Comparison of ENCODE assay signal across 15 cellular contexts in genomic region chr9:134182554-134183219, GRCh38. TPM values are rescaled to one million over a fixed set of nuclear protein-coding genes. Genes with fewer than 3 reads are reported as not detected.
DNase-seq lines count a peak whose midpoint lies in the region; ATAC-seq, FAIRE-seq and TF ChIP-seq lines count a peak whose summit lies in the region.
"Had no signal": no experiment of that assay in that cellular context is flagged by ENCODE, and none has a peak within 500 bp of the region (broad histone marks: within the 10 kb centered on the region; RNA-seq: fewer than 3 reads in every experiment).

No MANE protein-coding gene starts in this region.

- H3K9me3 Mint-ChIP-seq in CD4-positive, alpha-beta memory T cell, result peaks cover 0 to 3% (median 0%) of the 10 kb centered on the region in 8 donors
- H3K9me3 Mint-ChIP-seq in natural killer cell, result peaks cover 3 to 7% of the 10 kb centered on the region in 2 donors

- dilution Hi-C loops in endothelial cell of umbilical vein (cut with MboI; ENCODE audit: extremely low pct_ligation_motif_present, low sequenced_read_pairs), result no loop called here

- no peaks in the 10 kb centered on the region for H3K36me3 ChIP-seq in CD4-positive, alpha-beta memory T cell (ENCODE audit: insufficient read depth, low read length)
- H3K36me3 ChIP-seq in OCI-LY3 (replicated peaks; ENCODE audit: low read depth, low read length) (no peaks in the 10 kb centered on the region), endothelial cell of umbilical vein (ENCODE audit: control insufficient read depth in 2 of 2, extremely low read depth in 1 of 2, insufficient read depth in 2 of 2, low read length in 2 of 2) (no peaks in the 10 kb centered on the region), MM.1S (replicated peaks; ENCODE audit: insufficient read depth, low read length) (no peaks in the 10 kb centered on the region), smooth muscle cell (ENCODE audit: low read depth) (no peaks in the 10 kb centered on the region)
- H3K36me3 ChIP-seq: vagina had no signal

- peak overlapping the region in 6 of 7 donors; percentile 5 to 91 (median 74) for H3K27ac Mint-ChIP-seq in CD4-positive, alpha-beta memory T cell
- peak overlapping the region; percentile 50 to 86 for H3K27ac Mint-ChIP-seq in natural killer cell

- H3K9ac ChIP-seq in OCI-LY3 (ENCODE audit: low read length) (peak overlapping the region; percentile 16; the same call in 1 of the 2 replicates), endothelial cell of umbilical vein (replicated peaks; ENCODE audit: extremely low read depth, insufficient read depth, low read length) (no peak overlapping the region), MM.1S (ENCODE audit: low read length) (no peak overlapping the region), smooth muscle cell (ENCODE audit: low read depth) (no peak overlapping the region)

- H3K4me1 ChIP-seq in CD4-positive, alpha-beta memory T cell (ENCODE audit: insufficient read depth, low read length), result peaks cover 24% of the 10 kb centered on the region
- peaks cover 46% of the 10 kb centered on the region for H3K4me1 ChIP-seq in OCI-LY3 (ENCODE audit: low read length)
- no peaks in the 10 kb centered on the region for H3K4me1 ChIP-seq in endothelial cell of umbilical vein (ENCODE audit: control insufficient read depth, extremely low read depth, insufficient read depth, low read length)
- H3K4me1 ChIP-seq in MM.1S (ENCODE audit: low read length), result peaks cover 13% of the 10 kb centered on the region; the same call in 1 of the 2 replicates
- no peaks in the 10 kb centered on the region for H3K4me1 ChIP-seq in smooth muscle cell (ENCODE audit: low read depth)

- H3K79me2 ChIP-seq in OCI-LY3 (ENCODE audit: low read length) (0 out of 2 replicates have a peak, but pooled peaks cover 3% of the 10 kb centered on the region), endothelial cell of umbilical vein (ENCODE audit: control insufficient read depth, insufficient read depth, low read length) (no peaks in the 10 kb centered on the region), MM.1S (ENCODE audit: low read length) (no peaks in the 10 kb centered on the region), smooth muscle cell (ENCODE audit: low read depth) (no peaks in the 10 kb centered on the region)

- intact Hi-C loops in CD4-positive, alpha-beta memory T cell (cut with micrococcal nuclease), result no loop called here
- intact Hi-C loops in endothelial cell of umbilical vein (cut with micrococcal nuclease), result no loop called here
- intact Hi-C loops in natural killer cell (cut with micrococcal nuclease), result no loop called here

- no peak for TF ChIP-seq POLR2A in endothelial cell of umbilical vein (IDR thresholded peaks at IDR 0.05; ENCODE audit: low read depth, low read length)

- H2AFZ ChIP-seq in OCI-LY3 (ENCODE audit: low read depth, low read length), result no peak overlapping the region
- H2AFZ ChIP-seq in endothelial cell of umbilical vein (ENCODE audit: low read depth, low read length), result no peak overlapping the region
- no peak overlapping the region for H2AFZ ChIP-seq in MM.1S (ENCODE audit: low read length)
- H2AFZ ChIP-seq in smooth muscle cell (ENCODE audit: low read depth), result no peak overlapping the region

- TF ChIP-seq CTCF in OCI-LY3 (IDR thresholded peaks at IDR 0.05; ENCODE audit: low read depth, low read length) (no peak), endothelial cell of umbilical vein (IDR thresholded peaks at IDR 0.05; ENCODE audit: extremely low read depth in 1 of 2, insufficient read depth in 1 of 2, low read depth in 1 of 2, low read length in 2 of 2) (no peak), natural killer cell (IDR thresholded peaks at IDR 0.05) (no peak), MM.1S (IDR thresholded peaks at IDR 0.05; ENCODE audit: low read length) (no peak), smooth muscle cell (IDR thresholded peaks at IDR 0.05; ENCODE audit: borderline replicate concordance, insufficient read depth, poor library complexity, severe bottlenecking) (no peak)

- peak in 2 of 3 donors; percentile 55 to 63 for ATAC-seq in natural killer cell

- 90% methylated on average over 3 of the region's 4 CpGs for WGBS in smooth muscle cell (ENCODE audit: low lambda C conversion rate)

- no peaks in the 10 kb centered on the region for H3K9me1 ChIP-seq in endothelial cell of umbilical vein (replicated peaks; ENCODE audit: control insufficient read depth, extremely low read depth, insufficient read depth, low read length)

- H3K9me3 ChIP-seq in CD4-positive, alpha-beta memory T cell (ENCODE audit: control insufficient read depth in 1 of 2, low read length in 2 of 2), result no peaks in the 10 kb centered on the region
- H3K9me3 ChIP-seq in OCI-LY3 (ENCODE audit: insufficient read depth, low read length) (no peaks in the 10 kb centered on the region), endothelial cell of umbilical vein (replicated peaks; ENCODE audit: control insufficient read depth, insufficient read depth, low read length) (no peaks in the 10 kb centered on the region), MM.1S (replicated peaks; ENCODE audit: insufficient read depth, low read length) (no peaks in the 10 kb centered on the region), smooth muscle cell (replicated peaks; ENCODE audit: low read depth) (no peaks in the 10 kb centered on the region)
- H3K9me3 ChIP-seq: vagina had no signal

- POLR2A ChIA-PET in CD4-positive, alpha-beta memory T cell (lab: Charles Lee; ENCODE audit: partially characterized antibody), result interaction anchor here (1.3 kb wide), 1 partner anchor 12 kb away, joined by 4 read pairs; no protein-coding TSS in a partner anchor
- POLR2A ChIA-PET in endothelial cell of umbilical vein (lab: Charles Lee), result no interaction called here

- H3K36me3 Mint-ChIP-seq in CD4-positive, alpha-beta memory T cell, result no peaks in the 10 kb centered on the region
- no peaks in the 10 kb centered on the region for H3K36me3 Mint-ChIP-seq in natural killer cell

- no peak for FAIRE-seq in endothelial cell of umbilical vein (lab: Jason Lieb, UNC)
- FAIRE-seq: small intestine had no signal

- H3F3A ChIP-seq in MM.1S (ENCODE audit: insufficient read depth, low read length) (peaks cover 11% of the 10 kb centered on the region), smooth muscle cell (ENCODE audit: low read depth) (no peaks in the 10 kb centered on the region)

- DNase-seq in CD4-positive, alpha-beta memory T cell, result no peak
- DNase-seq in endothelial cell of umbilical vein (ENCODE audit: low read depth, low spot score) (peak; percentile 28), natural killer cell (peak; percentile 18), UCSD-AML1 (lab: John Stamatoyannopoulos, UW; ENCODE audit: unreplicated experiment) (no peak), MM.1S (no peak), smooth muscle cell (lab: John Stamatoyannopoulos, UW; ENCODE audit: unreplicated experiment) (no peak)
- DNase-seq in NK-92 treated with Interleukin-12 subunit alpha and Interleukin-12 subunit beta, amount 100 ng/mL, for 24 hours (lab: John Stamatoyannopoulos, UW), result no peak
- DNase-seq: effector CD8-positive, alpha-beta T cell; hypothalamus; NCI-H226; small intestine had no signal

- H3K27ac ChIP-seq in CD4-positive, alpha-beta memory T cell (ENCODE audit: low read depth, low read length), result no peak overlapping the region
- H3K27ac ChIP-seq in OCI-LY3 (ENCODE audit: low read length) (peak overlapping the region; percentile 54), endothelial cell of umbilical vein (ENCODE audit: insufficient read depth, low read depth, low read length) (no peak overlapping the region), MM.1S (ENCODE audit: low read length) (no peak overlapping the region), smooth muscle cell (ENCODE audit: low read depth) (no peak overlapping the region)
- H3K27ac ChIP-seq: vagina, VCaP had no signal

- peaks cover 22 to 50% (median 34%) of the 10 kb centered on the region in 4 donors for H3K4me1 Mint-ChIP-seq in CD4-positive, alpha-beta memory T cell
- peaks cover 42 to 58% of the 10 kb centered on the region in 2 donors for H3K4me1 Mint-ChIP-seq in natural killer cell

- no peak overlapping the region for H3K4me3 ChIP-seq in CD4-positive, alpha-beta memory T cell (ENCODE audit: low read length in 2 of 2)
- no peak overlapping the region for H3K4me3 ChIP-seq in OCI-LY3 (ENCODE audit: low read length)
- H3K4me3 ChIP-seq in endothelial cell of umbilical vein (replicated peaks in 1 of 3; ENCODE audit: insufficient read depth in 1 of 3, low read depth in 1 of 3, low read length in 3 of 3), result no peak overlapping the region
- H3K4me3 ChIP-seq in MM.1S (ENCODE audit: low read length), result no peak overlapping the region
- H3K4me3 ChIP-seq in smooth muscle cell, result no peak overlapping the region
- H3K4me3 ChIP-seq: vagina had no signal

- H3K4me2 ChIP-seq in OCI-LY3 (ENCODE audit: low read length) (peak overlapping the region; percentile 12; the same call in 1 of the 2 replicates), endothelial cell of umbilical vein (ENCODE audit: insufficient read depth, low read length) (no peak overlapping the region), MM.1S (ENCODE audit: low read depth, low read length) (no peak overlapping the region), smooth muscle cell (no peak overlapping the region)

- BruUV-seq in endothelial cell of umbilical vein (replicated peaks; lab: Mats Ljungman, UMichigan), result no TSS peak

- peak overlapping the region in 5 of 8 donors; percentile 30 to 65 (median 61) for H3K4me3 Mint-ChIP-seq in CD4-positive, alpha-beta memory T cell
- H3K4me3 Mint-ChIP-seq in natural killer cell, result peak overlapping the region; percentile 80

- no peaks in the 10 kb centered on the region for H3K9me2 ChIP-seq in MM.1S (replicated peaks; ENCODE audit: insufficient read depth, low read length)

- H4K20me1 ChIP-seq in OCI-LY3 (ENCODE audit: insufficient read depth, low read length), result no peaks in the 10 kb centered on the region
- no peaks in the 10 kb centered on the region for H4K20me1 ChIP-seq in endothelial cell of umbilical vein (replicated peaks; ENCODE audit: control insufficient read depth, extremely low read depth, insufficient read depth, low read length)
- H4K20me1 ChIP-seq in MM.1S (ENCODE audit: insufficient read depth, low read length), result no peaks in the 10 kb centered on the region
- no peaks in the 10 kb centered on the region for H4K20me1 ChIP-seq in smooth muscle cell (ENCODE audit: low read depth)

- no peaks in the 10 kb centered on the region for H3K27me3 Mint-ChIP-seq in CD4-positive, alpha-beta memory T cell
- H3K27me3 Mint-ChIP-seq in natural killer cell (ENCODE audit: low read depth in 2 of 2), result peaks cover 0 to 21% of the 10 kb centered on the region in 2 donors

- H3K27me3 ChIP-seq in CD4-positive, alpha-beta memory T cell (ENCODE audit: insufficient read depth, low read length), result no peaks in the 10 kb centered on the region
- peaks cover 5% of the 10 kb centered on the region for H3K27me3 ChIP-seq in OCI-LY3 (ENCODE audit: low read depth, low read length)
- H3K27me3 ChIP-seq in endothelial cell of umbilical vein (ENCODE audit: control insufficient read depth in 2 of 2, insufficient read depth in 2 of 2, low read length in 2 of 2), result peaks cover under 1 to 1% of the 10 kb centered on the region in 2 experiments
- H3K27me3 ChIP-seq in MM.1S (replicated peaks; ENCODE audit: insufficient read depth, low read length), result peaks cover 55% of the 10 kb centered on the region
- H3K27me3 ChIP-seq in smooth muscle cell (ENCODE audit: low read depth), result no peaks in the 10 kb centered on the region
- H3K27me3 ChIP-seq: vagina had no signal

- CTCF ChIA-PET in CD4-positive, alpha-beta memory T cell (lab: Charles Lee; ENCODE audit: partially characterized antibody), result no interaction called here
- CTCF ChIA-PET in endothelial cell of umbilical vein (lab: Charles Lee), result no interaction called here

RNA-seq across cellular contexts. Expression of gene RNU6ATAC, which starts 18.3 kb away (rescaled TPM):
- 100 to 1,000 TPM; 102 to 106 TPM for total RNA-seq in CD4-positive, alpha-beta memory T cell
- not detected for polyA plus RNA-seq in CD4-positive, alpha-beta memory T cell
- total RNA-seq in endothelial cell of umbilical vein (116 and 164 TPM in 2 replicates), natural killer cell (10 to 100 TPM; 26.2 to 30.8 (median 30.2) TPM), smooth muscle cell (not detected in 2 replicates)
- polyA plus RNA-seq in endothelial cell of umbilical vein (not detected in 2 replicates), smooth muscle cell (not detected in 2 replicates)
- not detected in 2 replicates for polyA plus RNA-seq in endothelial cell of umbilical vein (2011; cell fraction: cytosol; rRNA removed)
- not detected in 2 replicates for polyA plus RNA-seq in endothelial cell of umbilical vein (2011; cell fraction: nucleus; rRNA removed)
- polyA plus RNA-seq in endothelial cell of umbilical vein (2012), result not detected in 2 replicates
- under 0.01 TPM in 2 replicates for polyA minus RNA-seq in endothelial cell of umbilical vein
- 3,090 TPM for polyA minus RNA-seq in endothelial cell of umbilical vein (2011; cell fraction: cytosol; rRNA and poly(A)+ RNA removed)
- under 0.01 TPM in 1 of 2 replicates, not detected in the other for polyA minus RNA-seq in endothelial cell of umbilical vein (2011; cell fraction: nucleus; rRNA and poly(A)+ RNA removed)
- total RNA-seq: M059J, vagina had no signal
- polyA plus RNA-seq: small intestine had no signal

RNA-seq across cellular contexts. Expression of gene WDR5, which starts 46.8 kb away (rescaled TPM):
- 10 to 100 TPM; 30.3 to 32.7 TPM for total RNA-seq in CD4-positive, alpha-beta memory T cell
- 10 to 100 TPM; 14.6 to 16.5 TPM for polyA plus RNA-seq in CD4-positive, alpha-beta memory T cell
- total RNA-seq in endothelial cell of umbilical vein, result 42.4 and 42.5 TPM in 2 replicates
- 30.8 and 32.1 TPM in 2 replicates for polyA plus RNA-seq in endothelial cell of umbilical vein
- 37.0 and 38.6 TPM in 2 replicates for polyA plus RNA-seq in endothelial cell of umbilical vein (2011; cell fraction: cytosol; rRNA removed)
- 53.3 and 60.1 TPM in 2 replicates for polyA plus RNA-seq in endothelial cell of umbilical vein (2011; cell fraction: nucleus; rRNA removed)
- 39.0 and 39.5 TPM in 2 replicates for polyA plus RNA-seq in endothelial cell of umbilical vein (2012)
- 15.8 and 18.1 TPM in 2 replicates for polyA minus RNA-seq in endothelial cell of umbilical vein
- polyA minus RNA-seq in endothelial cell of umbilical vein (2011; cell fraction: cytosol; rRNA and poly(A)+ RNA removed), result 39.8 TPM
- 12.5 and 12.8 TPM in 2 replicates for polyA minus RNA-seq in endothelial cell of umbilical vein (2011; cell fraction: nucleus; rRNA and poly(A)+ RNA removed)
- 10 to 100 TPM; 12.9 to 18.6 (median 15.9) TPM for total RNA-seq in natural killer cell
- 8.9 and 9.8 TPM in 2 replicates for total RNA-seq in smooth muscle cell
- polyA plus RNA-seq in smooth muscle cell, result 15.7 and 16.3 TPM in 2 replicates

Comparison
In these comparisons a context has a peak if more than half of its experiments do, and no peak if none do; other contexts are left out.
1. DNase-seq: peak in endothelial cell of umbilical vein (single experiment) and natural killer cell (single experiment); none in CD4-positive, alpha-beta memory T cell (0 of 5), NK-92 treated with Interleukin-12 subunit alpha and Interleukin-12 subunit beta, amount 100 ng/mL, for 24 hours (single experiment), UCSD-AML1 (single experiment), MM.1S (single experiment) and smooth muscle cell (single experiment).
2. RNA of gene RNU6ATAC, which starts 18.3 kb away (total RNA-seq): 116 to 164 TPM in endothelial cell of umbilical vein, 102 to 106 TPM in CD4-positive, alpha-beta memory T cell and 26.2 to 30.8 TPM in natural killer cell; not detected in smooth muscle cell; every median in the first group is over 10 times any median in the second.